In genomic region chr5:119322312-119322947, GRCh38 we compare ENCODE assay signal across 1 cellular context.
TF ChIP-seq lines count a peak whose summit lies in the region.

No MANE protein-coding gene starts in this region.

TF ChIP-seq in GM12878, 131 proteins besides CTCF, POLR2A, EP300 and RAD21 (continued from another document):
- no peak for TF ChIP-seq BCLAF1 (IDR thresholded peaks at IDR 0.05)
- TF ChIP-seq IKZF1 (conservative IDR thresholded peaks at IDR 0.05) = no peak
- no peak for TF ChIP-seq NFIC (IDR thresholded peaks at IDR 0.05; ENCODE audit: low read depth, low read length)
- no peak for TF ChIP-seq KDM1A (IDR thresholded peaks at IDR 0.05; ENCODE audit: borderline replicate concordance)
- TF ChIP-seq ZSCAN29 (IDR thresholded peaks at IDR 0.05) = no peak
- TF ChIP-seq ATF2 (IDR thresholded peaks at IDR 0.05; ENCODE audit: low read length) = no peak
- no peak for TF ChIP-seq EGR1 (IDR thresholded peaks at IDR 0.05; ENCODE audit: borderline replicate concordance in 1 of 2, low read depth in 2 of 2, low read length in 2 of 2)
